In genomic region chr12:53451661-53452158, GRCh38 we compare ENCODE assay signal across 1 cellular context.
A peak's percentile ranks its signal among the peaks of the same experiment; 100 is the strongest.
TF ChIP-seq lines count a peak whose summit lies in the region.

Gene PCBP2, plus strand, starts transcription at chr12:53452102. Its CDS starts 2,699 bp downstream, at chr12:53454801.

TF ChIP-seq in HepG2, 621 proteins besides CTCF, POLR2A, EP300 and RAD21 (continued from another document):
- TF ChIP-seq, protein P1, sequence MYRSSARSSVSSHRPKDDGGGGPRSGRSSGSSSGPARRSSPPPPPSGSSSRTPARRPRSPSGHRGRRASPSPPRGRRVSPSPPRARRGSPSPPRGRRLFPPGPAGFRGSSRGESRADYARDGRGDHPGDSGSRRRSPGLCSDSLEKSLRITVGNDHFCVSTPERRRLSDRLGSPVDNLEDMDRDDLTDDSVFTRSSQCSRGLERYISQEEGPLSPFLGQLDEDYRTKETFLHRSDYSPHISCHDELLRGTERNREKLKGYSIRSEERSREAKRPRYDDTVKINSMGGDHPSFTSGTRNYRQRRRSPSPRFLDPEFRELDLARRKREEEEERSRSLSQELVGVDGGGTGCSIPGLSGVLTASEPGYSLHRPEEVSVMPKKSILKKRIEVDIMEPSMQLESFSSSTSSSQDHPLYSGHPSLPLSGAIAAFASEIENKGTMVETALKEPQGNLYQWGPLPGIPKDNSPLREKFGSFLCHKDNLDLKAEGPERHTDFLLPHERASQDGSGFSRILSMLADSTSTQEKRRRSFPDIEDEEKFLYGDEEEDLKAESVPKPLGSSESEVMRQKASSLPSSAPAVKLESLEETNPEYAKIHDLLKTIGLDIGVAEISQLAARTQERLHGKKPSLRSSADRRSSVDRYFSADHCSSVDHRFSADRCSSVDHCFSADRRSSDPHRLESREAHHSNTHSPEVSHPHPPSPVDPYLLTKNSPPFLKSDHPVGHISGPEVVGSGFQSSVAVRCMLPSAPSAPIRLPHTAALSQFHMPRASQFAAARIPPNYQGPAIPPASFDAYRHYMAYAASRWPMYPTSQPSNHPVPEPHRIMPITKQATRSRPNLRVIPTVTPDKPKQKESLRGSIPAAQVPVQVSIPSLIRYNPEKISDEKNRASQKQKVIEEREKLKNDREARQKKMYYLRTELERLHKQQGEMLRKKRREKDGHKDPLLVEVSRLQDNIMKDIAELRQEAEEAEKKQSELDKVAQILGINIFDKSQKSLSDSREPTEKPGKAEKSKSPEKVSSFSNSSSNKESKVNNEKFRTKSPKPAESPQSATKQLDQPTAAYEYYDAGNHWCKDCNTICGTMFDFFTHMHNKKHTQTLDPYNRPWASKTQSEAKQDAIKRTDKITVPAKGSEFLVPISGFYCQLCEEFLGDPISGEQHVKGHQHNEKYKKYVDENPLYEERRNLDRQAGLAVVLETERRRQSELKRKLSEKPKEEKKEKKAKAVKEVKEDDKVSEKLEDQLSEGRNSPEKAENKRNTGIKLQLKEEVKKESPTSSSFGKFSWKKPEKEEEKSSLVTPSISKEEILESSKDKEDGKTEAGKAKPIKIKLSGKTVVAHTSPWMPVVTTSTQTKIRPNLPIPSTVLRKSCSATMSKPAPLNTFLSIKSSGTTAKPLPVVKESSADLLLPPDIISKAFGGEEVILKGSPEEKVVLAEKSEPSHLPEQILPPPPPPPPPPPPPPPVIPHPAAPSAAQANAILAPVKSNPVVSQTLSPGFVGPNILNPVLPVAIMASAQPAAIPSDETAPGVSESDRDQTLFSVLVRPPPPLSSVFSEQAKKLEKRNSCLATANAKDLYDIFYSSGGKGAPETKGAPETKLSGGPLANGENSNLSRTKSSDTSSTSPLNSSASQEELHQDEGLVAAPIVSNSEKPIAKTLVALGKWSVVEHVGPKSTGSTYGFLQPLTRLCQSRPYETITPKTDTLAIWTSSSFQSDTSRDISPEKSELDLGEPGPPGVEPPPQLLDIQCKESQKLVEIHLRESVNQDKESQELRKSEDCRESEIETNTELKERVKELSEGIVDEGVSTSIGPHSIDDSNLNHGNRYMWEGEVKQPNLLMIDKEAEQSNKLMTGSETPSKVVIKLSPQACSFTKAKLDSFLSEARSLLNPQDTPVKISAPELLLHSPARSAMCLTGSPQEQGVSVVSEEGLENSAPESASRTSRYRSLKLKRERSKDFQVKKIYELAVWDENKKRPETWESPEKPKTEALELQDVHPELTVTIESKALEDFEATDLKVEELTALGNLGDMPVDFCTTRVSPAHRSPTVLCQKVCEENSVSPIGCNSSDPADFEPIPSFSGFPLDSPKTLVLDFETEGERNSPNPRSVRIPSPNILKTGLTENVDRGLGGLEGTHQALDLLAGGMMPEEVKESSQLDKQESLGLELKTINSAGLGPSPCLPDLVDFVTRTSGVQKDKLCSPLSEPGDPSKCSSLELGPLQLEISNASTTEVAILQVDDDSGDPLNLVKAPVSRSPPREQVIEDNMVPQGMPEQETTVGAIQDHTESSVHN (CRISPR knock-in tag; IDR thresholded peaks at IDR 0.05): no peak
- TF ChIP-seq MEIS1 (CRISPR knock-in tag; IDR thresholded peaks at IDR 0.05; ENCODE audit: borderline replicate concordance) (no peak), ZNF335 (CRISPR knock-in tag; IDR thresholded peaks at IDR 0.05) (peak; percentile 75), NFE2L2 (IDR thresholded peaks at IDR 0.05; ENCODE audit: low read length) (no peak), NCOA1 (CRISPR knock-in tag; IDR thresholded peaks at IDR 0.05) (no peak), FUBP1 (CRISPR knock-in tag; IDR thresholded peaks at IDR 0.05; ENCODE audit: borderline replicate concordance) (no peak), ZNF20 (CRISPR knock-in tag; IDR thresholded peaks at IDR 0.05) (no peak), GTF2F1 (IDR thresholded peaks at IDR 0.05; ENCODE audit: low read length) (0 out of 2 replicates have a peak, but pooled peaks have one; percentile 22), CCDC6 (CRISPR knock-in tag; IDR thresholded peaks at IDR 0.05) (no peak; the same call in 1 of the 2 replicates), ZNF260 (CRISPR knock-in tag; IDR thresholded peaks at IDR 0.05; ENCODE audit: borderline replicate concordance, low read depth) (no peak), PAX8 (CRISPR knock-in tag; IDR thresholded peaks at IDR 0.05; ENCODE audit: borderline replicate concordance) (no peak), HIVEP1 (CRISPR knock-in tag; IDR thresholded peaks at IDR 0.05) (no peak), ZMYM3 (CRISPR knock-in tag; IDR thresholded peaks at IDR 0.05) (no peak; the same call in 1 of the 2 replicates), ZNF143 (CRISPR knock-in tag; IDR thresholded peaks at IDR 0.05) (no peak), ZNF383 (CRISPR knock-in tag; IDR thresholded peaks at IDR 0.05; ENCODE audit: borderline replicate concordance) (no peak), ELF1 (CRISPR knock-in tag; IDR thresholded peaks at IDR 0.05) (peak; percentile 93), ZNF687 (CRISPR knock-in tag; IDR thresholded peaks at IDR 0.05) (peak; percentile 67)
- TF ChIP-seq, protein P2, sequence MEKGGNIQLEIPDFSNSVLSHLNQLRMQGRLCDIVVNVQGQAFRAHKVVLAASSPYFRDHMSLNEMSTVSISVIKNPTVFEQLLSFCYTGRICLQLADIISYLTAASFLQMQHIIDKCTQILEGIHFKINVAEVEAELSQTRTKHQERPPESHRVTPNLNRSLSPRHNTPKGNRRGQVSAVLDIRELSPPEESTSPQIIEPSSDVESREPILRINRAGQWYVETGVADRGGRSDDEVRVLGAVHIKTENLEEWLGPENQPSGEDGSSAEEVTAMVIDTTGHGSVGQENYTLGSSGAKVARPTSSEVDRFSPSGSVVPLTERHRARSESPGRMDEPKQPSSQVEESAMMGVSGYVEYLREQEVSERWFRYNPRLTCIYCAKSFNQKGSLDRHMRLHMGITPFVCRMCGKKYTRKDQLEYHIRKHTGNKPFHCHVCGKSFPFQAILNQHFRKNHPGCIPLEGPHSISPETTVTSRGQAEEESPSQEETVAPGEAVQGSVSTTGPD (CRISPR knock-in tag; IDR thresholded peaks at IDR 0.05): no peak
- TF ChIP-seq, protein P3, sequence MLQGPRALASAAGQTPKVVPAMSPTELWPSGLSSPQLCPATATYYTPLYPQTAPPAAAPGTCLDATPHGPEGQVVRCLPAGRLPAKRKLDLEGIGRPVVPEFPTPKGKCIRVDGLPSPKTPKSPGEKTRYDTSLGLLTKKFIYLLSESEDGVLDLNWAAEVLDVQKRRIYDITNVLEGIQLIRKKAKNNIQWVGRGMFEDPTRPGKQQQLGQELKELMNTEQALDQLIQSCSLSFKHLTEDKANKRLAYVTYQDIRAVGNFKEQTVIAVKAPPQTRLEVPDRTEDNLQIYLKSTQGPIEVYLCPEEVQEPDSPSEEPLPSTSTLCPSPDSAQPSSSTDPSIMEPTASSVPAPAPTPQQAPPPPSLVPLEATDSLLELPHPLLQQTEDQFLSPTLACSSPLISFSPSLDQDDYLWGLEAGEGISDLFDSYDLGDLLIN (CRISPR knock-in tag; IDR thresholded peaks at IDR 0.05; ENCODE audit: borderline replicate concordance): no peak
TF ChIP-seq in HepG2: peak in this region for 241.
